In the genomic region with DNA sequence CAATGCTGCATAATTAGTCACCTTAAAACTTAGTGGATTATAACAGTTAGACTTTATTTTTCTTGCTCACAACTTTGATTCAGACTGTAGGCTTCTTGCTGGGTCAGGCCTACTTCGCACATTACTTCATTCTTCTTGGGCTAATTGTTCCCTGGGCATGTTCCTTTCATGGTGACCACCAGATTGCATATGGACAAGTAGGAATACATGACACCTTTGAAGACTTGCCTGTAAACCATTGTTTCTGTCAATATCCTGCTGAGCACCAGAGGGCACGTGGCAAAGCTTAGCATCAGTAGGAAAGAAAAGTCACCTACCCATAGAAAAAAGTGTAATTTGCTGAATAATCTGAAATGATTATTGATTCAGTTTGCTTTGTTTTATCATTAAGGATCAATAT, we compare ENCODE assay signal across 24 cellular contexts.
"Had no signal": no experiment of that assay in that cellular context is flagged by ENCODE, and none has a peak within 500 bp of the region (broad histone marks: within the 10 kb centered on the region; RNA-seq: fewer than 3 reads in every experiment).

No MANE protein-coding gene starts in this region.

- H2AFZ ChIP-seq: neural progenitor cell, parathyroid adenoma had no signal

- H3K9me3 ChIP-seq: ovary, psoas muscle, sigmoid colon, thyroid gland, vagina had no signal

- H3K4me3 ChIP-seq: neural progenitor cell, ovary, psoas muscle, right lobe of liver, sigmoid colon, stomach, thoracic aorta, thyroid gland, tibial nerve, upper lobe of left lung, vagina had no signal

- FAIRE-seq: urothelium cell line had no signal

- H3K9ac ChIP-seq: neural progenitor cell, parathyroid adenoma had no signal

- H3K4me2 ChIP-seq: neural progenitor cell had no signal

- DNase-seq: occipital lobe; ovary; posterior cingulate gyrus; psoas muscle; right cardiac atrium; right lobe of liver; sigmoid colon; small intestine; stimulated activated CD4-positive, alpha-beta T cell treated with anti-CD3 and anti-CD28 coated beads, Interleukin-15, amount 100 ng/mL, for 24 hours; stimulated activated CD4-positive, alpha-beta T cell treated with anti-CD3 and anti-CD28 coated beads, Interleukin-2, amount 100 ng/mL, for 24 hours; stimulated activated CD4-positive, alpha-beta T cell treated with anti-CD3 and anti-CD28 coated beads, Interleukin-2, amount 100 ng/mL, for 48 hours; stimulated activated CD4-positive, alpha-beta T cell treated with anti-CD3 and anti-CD28 coated beads, Interleukin-4, amount 100 ng/mL, for 24 hours; stimulated activated naive B cell treated with anti-CD40 and anti-IgM and Interleukin-4, amounts not matched to agents 10 μg/mL and 1 μg/mL and 100 μg/mL, for 72 hours; stimulated activated naive CD4-positive, alpha-beta T cell treated with Interleukin-2 at 50 U/mL for 16 hours; stomach; thyroid gland; trophoblast cell; upper lobe of left lung had no signal

- H3K27me3 ChIP-seq: neural progenitor cell, ovary, right lobe of liver, sigmoid colon, stomach, thyroid gland, tibial nerve, upper lobe of left lung, vagina had no signal

- H3K27ac ChIP-seq: neural progenitor cell, ovary, parathyroid adenoma, psoas muscle, right lobe of liver, sigmoid colon, stomach, thoracic aorta, thyroid gland, tibial nerve, upper lobe of left lung, vagina had no signal

- H3K79me2 ChIP-seq: parathyroid adenoma had no signal

- H3K4me1 ChIP-seq: neural progenitor cell, parathyroid adenoma, psoas muscle, right lobe of liver, sigmoid colon, stomach, thyroid gland, tibial nerve, upper lobe of left lung, vagina had no signal

- H3K36me3 ChIP-seq: neural progenitor cell, ovary, right lobe of liver, sigmoid colon, stomach, thoracic aorta, thyroid gland, tibial nerve, upper lobe of left lung, vagina had no signal
